In the genomic region with DNA sequence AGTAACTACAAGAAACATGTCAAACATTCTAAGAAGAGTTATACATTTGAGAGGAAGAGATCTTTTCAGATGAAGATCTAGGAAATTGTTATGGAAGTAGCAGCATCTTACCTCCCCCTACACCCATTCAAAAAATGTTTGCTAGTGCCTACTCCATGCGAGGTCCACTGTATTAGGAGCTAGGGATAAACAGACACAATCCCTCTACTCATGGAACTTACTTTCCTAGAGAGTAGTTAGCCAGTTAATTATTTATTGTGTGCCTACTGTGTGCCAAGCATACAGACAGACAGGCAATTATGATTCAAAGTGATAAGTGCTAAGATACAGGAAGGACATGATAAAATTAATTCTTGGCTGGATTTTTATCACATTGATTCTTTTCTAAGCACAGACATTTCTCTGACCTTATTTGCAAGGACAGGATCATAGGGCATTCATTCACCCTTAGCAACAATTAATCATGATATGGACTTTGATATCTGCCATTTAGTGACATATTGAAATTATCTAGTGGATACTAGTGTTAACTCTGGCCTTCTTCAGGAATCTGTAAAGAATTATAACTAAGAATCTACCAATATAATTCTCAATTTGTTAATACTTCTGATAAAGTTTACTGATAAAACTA, we compare ENCODE assay signal across 25 cellular contexts. TPM values are rescaled to one million over a fixed set of nuclear protein-coding genes. Genes with fewer than 3 reads are reported as not detected.
"Had no signal": no experiment of that assay in that cellular context is flagged by ENCODE, and none has a peak within 500 bp of the region (broad histone marks: within the 10 kb centered on the region; RNA-seq: fewer than 3 reads in every experiment).

No MANE protein-coding gene starts in this region.

- H3K4me3 ChIP-seq: SJCRH30, SK-N-MC had no signal

- H3K27me3 ChIP-seq: SJCRH30 had no signal

- ATAC-seq: activated naive CD8-positive, alpha-beta T cell treated with anti-CD3 and anti-CD28 coated beads, Interleukin-2, amount 50 U/mL, for 24 hours; Panc1 had no signal

- H3K9me3 ChIP-seq: SJCRH30 had no signal

- DNase-seq: activated CD4-positive, alpha-beta memory T cell treated with anti-CD3 and anti-CD28 coated beads, Interleukin-2, amount 10 ng/mL, durations not matched to agents 7 days and 5 days; activated CD4-positive, alpha-beta T cell treated with anti-CD3 and anti-CD28 coated beads for 1 hour; activated CD4-positive, alpha-beta T cell treated with anti-CD3 and anti-CD28 coated beads for 48 hours; activated CD4-positive, CD25-positive, alpha-beta regulatory T cell; activated CD8-positive, alpha-beta memory T cell treated with anti-CD3 and anti-CD28 coated beads for 24 hours; activated naive CD4-positive, alpha-beta T cell treated with anti-CD3 and anti-CD28 coated beads, Interleukin-2, amount 10 ng/mL, durations not matched to agents 7 days and 5 days; activated naive CD8-positive, alpha-beta T cell treated with anti-CD3 and anti-CD28 coated beads, Interleukin-2, amount 50 U/mL, for 24 hours; activated T-cell treated with anti-CD3 and anti-CD28 coated beads, Interleukin-2, amount 50 U/mL, for 24 hours; anterior cingulate cortex; caudate nucleus; cerebellar nuclear complex; NCI-H1417 treated with DMSO at 0.1 percent for 48 hours; NCI-H187 treated with DMSO at 0.1 percent for 48 hours; NCI-H2171 treated with DMSO at 0.1 percent for 48 hours; NCI-H2227 treated with DMSO at 0.1 percent for 48 hours; NCI-H446; NCI-H526 treated with DMSO at 0.1 percent for 48 hours; SJCRH30 had no signal

- H3K36me3 ChIP-seq: SJCRH30 had no signal

- FAIRE-seq: bronchial epithelial cell, TTC549 had no signal

- H3K27ac ChIP-seq: SJCRH30, SK-N-MC had no signal

RNA-seq across cellular contexts. Expression of a gene that starts 19.6 kb away (rescaled TPM):
- total RNA-seq: activated T-helper 2 cell treated with anti-CD3 and anti-CD28 coated beads, Interferon-gamma antibody, Interleukin-2, Interleukin-4, amounts not matched to agents 10 μg/mL and 5 μg/mL and 100 μg/mL, durations not matched to agents 14 hours and 24 hours and 36 hours; bronchial epithelial cell; M059J; RPMI7951 had no signal
